Comparison of ENCODE assay signal across 20 cellular contexts in genomic region chr5:155270737-155271136, GRCh38.
"Had no signal": no experiment of that assay in that cellular context is flagged by ENCODE, and none has a peak within 500 bp of the region (broad histone marks: within the 10 kb centered on the region; RNA-seq: fewer than 3 reads in every experiment).

No MANE protein-coding gene starts in this region.

- H3K9me3 ChIP-seq: left lung, neutrophil, ovary, prostate gland, upper lobe of left lung had no signal

- H3K36me3 ChIP-seq: left lung, neutrophil, ovary, prostate gland, upper lobe of left lung had no signal

- DNase-seq: activated B cell treated with CpG ODN at 0.5 μM for 24 hours; activated CD4-positive, alpha-beta T cell treated with anti-CD3 and anti-CD28 coated beads for 36 hours; activated CD4-positive, alpha-beta T cell treated with anti-CD3 and anti-CD28 coated beads, Interleukin-2, amount 50 U/mL, for 4 hours; activated CD8-positive, alpha-beta memory T cell treated with anti-CD3 and anti-CD28 coated beads for 24 hours; activated CD8-positive, alpha-beta memory T cell treated with anti-CD3 and anti-CD28 coated beads, Interleukin-2, amount 50 U/mL, for 4 hours; activated naive CD4-positive, alpha-beta T cell; activated T-cell treated with anti-CD3 and anti-CD28 coated beads, Interleukin-2, amount 50 U/mL, for 24 hours; effector memory CD4-positive, alpha-beta T cell; kidney; left lung; midbrain; ovary; stimulated activated CD4-positive, alpha-beta T cell treated with anti-CD3 and anti-CD28 coated beads, Interleukin-12 subunit alpha, Interleukin-12 subunit beta, amount 100 ng/mL, for 4 hours; stimulated activated CD4-positive, alpha-beta T cell treated with anti-CD3 and anti-CD28 coated beads, Interleukin-4, amount 100 ng/mL, for 4 hours; stimulated activated naive CD8-positive, alpha-beta T cell treated with anti-CD3 and anti-CD28 coated beads, Interleukin-15, Interleukin-2, amounts not matched to agents 100 U/mL and 50 U/mL, for 24 hours; upper lobe of left lung had no signal

- H3K4me1 ChIP-seq: left lung, prostate gland, upper lobe of left lung had no signal

- ATAC-seq: activated CD4-positive, alpha-beta T cell treated with anti-CD3 and anti-CD28 coated beads for 36 hours; left lung; natural killer cell treated with Interleukin-12 subunit alpha and Interleukin-12 subunit beta and Interleukin-15 and Interleukin-18, amount 100 ng/mL, for 72 hours; stimulated activated naive CD8-positive, alpha-beta T cell treated with anti-CD3 and anti-CD28 coated beads, Interleukin-15, Interleukin-2, amounts not matched to agents 100 U/mL and 50 U/mL, for 24 hours had no signal

- H3K4me3 ChIP-seq: left lung, lung, ovary, prostate gland, upper lobe of left lung had no signal

- H3K27ac ChIP-seq: left lung, neutrophil, ovary, prostate gland, upper lobe of left lung had no signal

- H3K27me3 ChIP-seq: left lung, neutrophil, ovary, upper lobe of left lung had no signal
